Comparison of ENCODE assay signal across 21 cellular contexts in genomic region chr6:47147175-47147727, GRCh38.
DNase-seq lines count a peak whose midpoint lies in the region; ATAC-seq, FAIRE-seq and TF ChIP-seq lines count a peak whose summit lies in the region.
"Had no signal": no experiment of that assay in that cellular context is flagged by ENCODE, and none has a peak within 500 bp of the region (broad histone marks: within the 10 kb centered on the region; RNA-seq: fewer than 3 reads in every experiment).

No MANE protein-coding gene starts in this region.

- no peak overlapping the region for H3K14ac ChIP-seq in H1 (ENCODE audit: insufficient read length)

- H3K23ac ChIP-seq in H1 (ENCODE audit: insufficient read length), result no peak overlapping the region

- no peak for TF ChIP-seq RAD21 in H1 (IDR thresholded peaks at IDR 0.05 in 1 of 2, conservative IDR thresholded peaks at IDR 0.05 in 1 of 2; ENCODE audit: low read depth in 2 of 2, low read length in 2 of 2)

- H3K4me2 ChIP-seq in H1 (ENCODE audit: insufficient read depth in 1 of 2, low read depth in 2 of 2, low read length in 2 of 2) (no peak overlapping the region), neural progenitor cell (no peak overlapping the region)
- H3K4me2 ChIP-seq: KMS-11 had no signal

- POLR2A ChIA-PET in A673 (lab: Charles Lee; ENCODE audit: low non-redundant PET), result interaction anchor here (1.0 kb wide), 1 partner anchor 11 kb away, joined by 4 read pairs; no protein-coding TSS in a partner anchor
- POLR2A ChIA-PET in H1 (lab: Charles Lee; ENCODE audit: partially characterized antibody), result no interaction called here

- no peak for FAIRE-seq in H1 (lab: Jason Lieb, UNC)
- FAIRE-seq: D721Med had no signal

- no peak overlapping the region for H4K91ac ChIP-seq in H1 (replicated peaks; ENCODE audit: insufficient read length, low read length)

- H3F3A ChIP-seq in neural progenitor cell (ENCODE audit: low read depth), result no peaks in the 10 kb centered on the region

- H2BK20ac ChIP-seq in H1 (ENCODE audit: low read length), result 0 out of 2 replicates have a peak overlapping the region, but pooled peaks have one; percentile 55

- H3K4me1 ChIP-seq in A673 (ENCODE audit: insufficient read depth, low read length, poor library complexity, severe bottlenecking) (peaks cover 37% of the 10 kb centered on the region), HUES48 (ENCODE audit: control insufficient read depth, insufficient read depth, low read length) (peaks cover 42% of the 10 kb centered on the region), H1 (replicated peaks in 1 of 4; ENCODE audit: control insufficient read depth in 3 of 4, insufficient read depth in 4 of 4, low read length in 3 of 4) (peaks cover 2 to 16% (median 8%) of the 10 kb centered on the region in 4 experiments; a peak in 6 of 7 replicates), neural progenitor cell (peaks cover 12% of the 10 kb centered on the region)
- H3K4me1 ChIP-seq: tibial artery had no signal

- H2BK120ac ChIP-seq in H1 (replicated peaks; ENCODE audit: low read depth, low read length), result no peak overlapping the region

- no peak overlapping the region for H3K4me3 Mint-ChIP-seq in neural progenitor cell
- H3K4me3 Mint-ChIP-seq: activated T-cell treated with anti-CD3 and anti-CD28 coated beads, Interleukin-2, amount 50 U/mL, for 4 hours; central memory CD8-positive, alpha-beta T cell; effector memory CD8-positive, alpha-beta T cell; HFFc6; natural killer cell had no signal

- H2BK12ac ChIP-seq in H1 (ENCODE audit: low read depth, low read length), result no peak overlapping the region

- no peak overlapping the region for H3K9ac ChIP-seq in HUES48 (ENCODE audit: low read depth, low read length)
- no peak overlapping the region for H3K9ac ChIP-seq in H1 (replicated peaks in 1 of 4; ENCODE audit: extremely low read depth in 1 of 4, low read depth in 3 of 4, low read length in 3 of 4)
- no peak overlapping the region for H3K9ac ChIP-seq in neural progenitor cell
- H3K9ac ChIP-seq: KMS-11 had no signal

- no peak overlapping the region for H3K4ac ChIP-seq in H1 (replicated peaks; ENCODE audit: insufficient read length, low read depth, low read length)

- peaks cover 25% of the 10 kb centered on the region for H3K4me1 Mint-ChIP-seq in neural progenitor cell
- H3K4me1 Mint-ChIP-seq: central memory CD8-positive, alpha-beta T cell; natural killer cell had no signal

- no peaks in the 10 kb centered on the region for H3K36me3 ChIP-seq in A673 (ENCODE audit: insufficient read depth, low read length, poor library complexity, severe bottlenecking)
- H3K36me3 ChIP-seq in HUES48 (ENCODE audit: control insufficient read depth, insufficient read depth, low read length), result no peaks in the 10 kb centered on the region
- no peaks in the 10 kb centered on the region; a peak in 1 of 8 replicates for H3K36me3 ChIP-seq in H1 (ENCODE audit: control insufficient read depth in 2 of 4, insufficient read depth in 4 of 4, low read length in 3 of 4)
- H3K36me3 ChIP-seq in neural progenitor cell, result no peaks in the 10 kb centered on the region
- H3K36me3 ChIP-seq: lower lobe of right lung, tibial artery had no signal

- H3K9me3 Mint-ChIP-seq in neural progenitor cell, result peaks cover 3% of the 10 kb centered on the region
- H3K9me3 Mint-ChIP-seq: activated T-cell treated with anti-CD3 and anti-CD28 coated beads, Interleukin-2, amount 50 U/mL, for 4 hours; central memory CD8-positive, alpha-beta T cell; effector memory CD8-positive, alpha-beta T cell; HFFc6 had no signal

- no peak overlapping the region for H3K56ac ChIP-seq in H1 (replicated peaks; ENCODE audit: insufficient read length, low read depth, low read length)

- H2BK5ac ChIP-seq in H1 (ENCODE audit: low read depth, low read length), result peak overlapping the region; percentile 45; the same call in 1 of the 2 replicates

- H2BK15ac ChIP-seq in H1 (ENCODE audit: low read length), result no peak overlapping the region

- H4K5ac ChIP-seq in H1 (ENCODE audit: insufficient read length, low read depth, low read length), result no peak overlapping the region

- H3K79me1 ChIP-seq in H1 (ENCODE audit: low read depth, low read length), result no peaks in the 10 kb centered on the region

- H3K9me3 ChIP-seq in A673 (ENCODE audit: low read depth, low read length, poor library complexity, severe bottlenecking) (peaks cover 7% of the 10 kb centered on the region), HUES48 (ENCODE audit: control insufficient read depth, insufficient read depth, low read length) (no peaks in the 10 kb centered on the region), H1 (ENCODE audit: insufficient read depth in 2 of 2, low read depth in 1 of 2, low read length in 1 of 2) (no peaks in the 10 kb centered on the region), neural progenitor cell (ENCODE audit: low read depth) (no peaks in the 10 kb centered on the region)
- H3K9me3 ChIP-seq: lower lobe of right lung, tibial artery had no signal

- H3K27me3 Mint-ChIP-seq in neural progenitor cell (ENCODE audit: insufficient read depth, low read depth), result peaks cover 3% of the 10 kb centered on the region

- intact Hi-C loops in A673 (cut with micrococcal nuclease; ENCODE audit: unreplicated experiment), result no loop called here

- H4K8ac ChIP-seq in H1 (ENCODE audit: extremely low read depth, insufficient read depth, low read length), result no peak overlapping the region

- H3K79me2 ChIP-seq in H1 (ENCODE audit: control insufficient read depth in 1 of 2, insufficient read depth in 2 of 2, low read length in 2 of 2), result no peaks in the 10 kb centered on the region
- no peaks in the 10 kb centered on the region for H3K79me2 ChIP-seq in neural progenitor cell (ENCODE audit: low read depth)

- H3K4me3 ChIP-seq in A673 (ENCODE audit: low read depth, low read length, poor library complexity, severe bottlenecking) (no peak overlapping the region), HUES48 (ENCODE audit: low read depth, low read length) (no peak overlapping the region), H1 (ENCODE audit: extremely low read depth in 1 of 4, insufficient read depth in 2 of 4, low read depth in 3 of 4, low read length in 4 of 4) (no peak overlapping the region), neural progenitor cell (no peak overlapping the region)
- H3K4me3 ChIP-seq: lower lobe of right lung, tibial artery had no signal

- H3K27ac ChIP-seq in A673 (ENCODE audit: low read depth, low read length, poor library complexity, severe bottlenecking) (peak overlapping the region; percentile 88), HUES48 (ENCODE audit: low read depth, low read length) (peak overlapping the region; percentile 72), H1 (ENCODE audit: low read depth, low read length) (no peak overlapping the region), neural progenitor cell (no peak overlapping the region)
- H3K27ac ChIP-seq: foreskin keratinocyte, KMS-11, lower lobe of right lung, tibial artery had no signal

- no peak for TF ChIP-seq EP300 in H1 (IDR thresholded peaks at IDR 0.05; ENCODE audit: borderline replicate concordance in 1 of 2, low read depth in 2 of 2, low read length in 2 of 2)

- H4K20me1 ChIP-seq in H1 (replicated peaks in 1 of 2; ENCODE audit: control insufficient read depth in 1 of 2, insufficient read depth in 2 of 2, low read length in 2 of 2) (no peaks in the 10 kb centered on the region), neural progenitor cell (ENCODE audit: low read depth) (no peaks in the 10 kb centered on the region)

- CTCF ChIA-PET in A673 (lab: Charles Lee), result no interaction called here
- CTCF ChIA-PET in H1 (lab: Charles Lee; ENCODE audit: partially characterized antibody), result interaction anchor here (1.5 kb wide), 1 partner anchor 50 kb away, joined by 3 read pairs; no protein-coding TSS in a partner anchor

- no peak for TF ChIP-seq POLR2A in H1 (IDR thresholded peaks at IDR 0.05; ENCODE audit: control extremely low read depth in 1 of 2, low read depth in 2 of 2, low read length in 2 of 2)

- WGBS in H1 (ENCODE audit: extremely low coverage in 1 of 2, insufficient coverage in 1 of 2, insufficient read length in 1 of 2, insufficient replicate concordance in 2 of 2, low coverage in 1 of 2, low lambda C conversion rate in 2 of 2, missing lambda C conversion rate in 1 of 2), 2 experiments, result 74% methylated on average over 5 of the region's 5 CpGs; no CpG with 5 or more reads in 1 of the 2 experiments

- H3K23me2 ChIP-seq in H1 (ENCODE audit: low read depth, low read length), result no peaks in the 10 kb centered on the region

- BruUV-seq in A673 (replicated peaks; lab: Mats Ljungman, UMichigan), result no TSS peak

- H2AFZ ChIP-seq in H1 (ENCODE audit: low read length) (peak overlapping the region; percentile 56; the same call in 1 of the 2 replicates), neural progenitor cell (replicated peaks) (no peak overlapping the region)

- H3K27me3 ChIP-seq in A673 (replicated peaks; ENCODE audit: insufficient read depth, low read depth, low read length, poor library complexity), result no peaks in the 10 kb centered on the region
- no peaks in the 10 kb centered on the region for H3K27me3 ChIP-seq in HUES48 (ENCODE audit: control insufficient read depth, insufficient read depth, low read length)
- H3K27me3 ChIP-seq in H1 (replicated peaks in 1 of 4; ENCODE audit: control insufficient read depth in 3 of 4, extremely low read depth in 1 of 4, insufficient read depth in 3 of 4, low read length in 3 of 4), result no peaks in the 10 kb centered on the region
- H3K27me3 ChIP-seq in neural progenitor cell, result no peaks in the 10 kb centered on the region
- H3K27me3 ChIP-seq: foreskin keratinocyte, tibial artery had no signal

- H3K36me3 Mint-ChIP-seq in neural progenitor cell, result no peaks in the 10 kb centered on the region
- H3K36me3 Mint-ChIP-seq: natural killer cell had no signal

- no peak for TF ChIP-seq CTCF in A673 (conservative IDR thresholded peaks at IDR 0.05; ENCODE audit: low read depth, low read length)
- no peak for TF ChIP-seq CTCF in H1 (IDR thresholded peaks at IDR 0.05; ENCODE audit: control extremely low read depth in 1 of 3, insufficient read depth in 1 of 3, low read depth in 1 of 3, low read length in 3 of 3)
- no peak for TF ChIP-seq CTCF in neural progenitor cell (IDR thresholded peaks at IDR 0.05)

- no peak overlapping the region for H2AK5ac ChIP-seq in H1 (ENCODE audit: low read depth, low read length)

- DNase-seq in A673 (ENCODE audit: low spot score) (peak; percentile 60), H1 (ENCODE audit: low read depth in 1 of 2, low spot score in 2 of 2) (no peak), neural progenitor cell (ENCODE audit: low spot score) (no peak), HT-29 (ENCODE audit: low spot score) (no peak), GOT3 (lab: John Stamatoyannopoulos, UW) (no peak), NCI-H1417 treated with DMSO at 0.1 percent for 48 hours (lab: John Stamatoyannopoulos, UW) (no peak)
- DNase-seq: activated T-cell treated with anti-CD3 and anti-CD28 coated beads, Interleukin-2, amount 50 U/mL, for 4 hours; effector memory CD8-positive, alpha-beta T cell; lower lobe of right lung; natural killer cell; NCI-H2171 treated with DMSO at 0.1 percent for 48 hours; stimulated activated CD4-positive, alpha-beta T cell treated with anti-CD3 and anti-CD28 coated beads, Interleukin-2, amount 100 ng/mL, for 48 hours; stimulated activated CD8-positive, alpha-beta memory T cell treated with anti-CD3 and anti-CD28 coated beads, Interleukin-4, amount 100 ng/mL, for 48 hours; tibial artery had no signal

- H3K18ac ChIP-seq in H1 (ENCODE audit: extremely low read depth, low read length), result no peak overlapping the region

- no peak for ATAC-seq in HG02973 (IDR thresholded peaks at IDR 0.05; ENCODE audit: unreplicated experiment)
- ATAC-seq: activated T-cell treated with anti-CD3 and anti-CD28 coated beads, Interleukin-2, amount 50 U/mL, for 4 hours; effector memory CD8-positive, alpha-beta T cell; lower lobe of right lung; natural killer cell had no signal

- peak overlapping the region; percentile 13 for H3K27ac Mint-ChIP-seq in neural progenitor cell
- H3K27ac Mint-ChIP-seq: effector memory CD8-positive, alpha-beta T cell; HFFc6; natural killer cell had no signal

Comparison
In these comparisons a context has a peak if more than half of its experiments do, and no peak if none do; other contexts are left out.
1. H3K27ac ChIP-seq: peak in A673 (single experiment) and HUES48 (single experiment); none in H1 (single experiment) and neural progenitor cell (single experiment).